8 cellular contexts compared by ENCODE assay signal in genomic region chrX:40581333-40581910, GRCh38. TPM values are rescaled to one million over a fixed set of nuclear protein-coding genes. Genes with fewer than 3 reads are reported as not detected.
DNase-seq lines count a peak whose midpoint lies in the region; ATAC-seq, FAIRE-seq and TF ChIP-seq lines count a peak whose summit lies in the region.

No MANE protein-coding gene starts in this region.

- H3K4me3 ChIP-seq in fibroblast of pulmonary artery (replicated peaks; ENCODE audit: low read depth, low read length) (peak overlapping the region; percentile 76), skeletal muscle cell (ENCODE audit: low read depth, low read length) (peak overlapping the region; percentile 66)

- no peak for FAIRE-seq in GM12892 (lab: Jason Lieb, UNC)

- TF ChIP-seq CTCF in VCaP (conservative IDR thresholded peaks at IDR 0.05) (no peak), fibroblast of pulmonary artery (IDR thresholded peaks at IDR 0.05; ENCODE audit: low read length, missing control alignments) (no peak)

- no peak for TF ChIP-seq POLR2A in GM12892 (IDR thresholded peaks at IDR 0.05; ENCODE audit: low read depth, low read length)

- no peak for ATAC-seq in HG03025 (IDR thresholded peaks at IDR 0.05; ENCODE audit: low FRiP score, unreplicated experiment)

- H3K27ac ChIP-seq in VCaP, result peak overlapping the region; percentile 69

- DNase-seq in stimulated activated CD4-positive, alpha-beta T cell treated with anti-CD3 and anti-CD28 coated beads, Interleukin-4, amount 100 ng/mL, for 24 hours, result peak; percentile 9
- DNase-seq in stimulated activated CD4-positive, alpha-beta T cell treated with anti-CD3 and anti-CD28 coated beads, Interleukin-4, amount 100 ng/mL, for 4 hours, result no peak
- DNase-seq in fibroblast of pulmonary artery (ENCODE audit: low read depth) (peak; percentile 36), skeletal muscle cell (ENCODE audit: low read depth) (peak; percentile 9), GM12892 (ENCODE audit: insufficient read length) (no peak), D341Med (ENCODE audit: low spot score) (no peak)

RNA-seq across cellular contexts. Expression of gene ATP6AP2, which starts 0.7 kb away (rescaled TPM):
- polyA plus RNA-seq in GM12892 (2012; ENCODE audit: missing spikeins), result 84.2 TPM

RNA-seq across cellular contexts. Expression of gene MPC1L, which starts 41.8 kb away (rescaled TPM):
- polyA plus RNA-seq in GM12892 (2012; ENCODE audit: missing spikeins), result not detected

Comparison
In these comparisons a context has a peak if more than half of its experiments do, and no peak if none do; other contexts are left out.
1. DNase-seq: peak in stimulated activated CD4-positive, alpha-beta T cell treated with anti-CD3 and anti-CD28 coated beads, Interleukin-4, amount 100 ng/mL, for 24 hours (single experiment), fibroblast of pulmonary artery (single experiment) and skeletal muscle cell (single experiment); none in stimulated activated CD4-positive, alpha-beta T cell treated with anti-CD3 and anti-CD28 coated beads, Interleukin-4, amount 100 ng/mL, for 4 hours (0 of 2), GM12892 (single experiment) and D341Med (single experiment).